Comparison of ENCODE assay signal across 9 cellular contexts in the genomic region with DNA sequence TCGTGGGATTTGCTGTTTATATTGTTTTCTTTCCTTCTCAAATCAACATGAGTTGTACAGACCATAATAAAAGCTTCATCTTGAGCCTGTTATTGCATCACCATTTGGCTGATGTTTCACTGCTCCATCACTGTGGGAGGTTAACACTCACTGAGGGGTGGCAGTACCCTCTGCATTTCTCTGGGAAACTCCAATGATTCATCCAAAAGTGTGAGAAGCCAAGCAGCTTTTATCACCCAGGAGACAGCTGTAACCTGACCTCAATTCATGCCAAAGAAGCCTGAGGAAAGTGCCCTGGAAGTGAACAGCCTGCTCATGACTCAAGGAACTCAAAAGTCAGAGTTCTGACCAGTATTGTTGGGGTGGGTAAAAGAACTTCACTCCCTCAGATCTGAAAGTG.
DNase-seq lines count a peak whose midpoint lies in the region; ATAC-seq and TF ChIP-seq lines count a peak whose summit lies in the region.
"Had no signal": no experiment of that assay in that cellular context is flagged by ENCODE, and none has a peak within 500 bp of the region (broad histone marks: within the 10 kb centered on the region; RNA-seq: fewer than 3 reads in every experiment).

No MANE protein-coding gene starts in this region.

- peaks cover 0 to 2% (median 0%) of the 10 kb centered on the region in 6 donors for H3K9me3 Mint-ChIP-seq in immature natural killer cell

- H3K4me1 Mint-ChIP-seq in T-helper 17 cell: peaks cover 2% of the 10 kb centered on the region
- no peaks in the 10 kb centered on the region for H3K4me1 Mint-ChIP-seq in immature natural killer cell

- H3K27me3 Mint-ChIP-seq in T-helper 17 cell (peaks cover 10% of the 10 kb centered on the region), immature natural killer cell (ENCODE audit: low read depth in 3 of 3) (peaks cover 0 to 2% (median 1%) of the 10 kb centered on the region in 3 donors)

- H3K36me3 Mint-ChIP-seq in T-helper 17 cell (ENCODE audit: low read depth): peaks cover 2% of the 10 kb centered on the region
- no peaks in the 10 kb centered on the region for H3K36me3 Mint-ChIP-seq in immature natural killer cell

- H3K4me3 Mint-ChIP-seq in T-helper 17 cell (no peak overlapping the region), immature natural killer cell (no peak overlapping the region)

- ATAC-seq in T-helper 17 cell: no peak
- no peak for ATAC-seq in HG02571 (IDR thresholded peaks at IDR 0.05; ENCODE audit: unreplicated experiment)

- H3K27ac Mint-ChIP-seq in T-helper 17 cell: no peak overlapping the region
- no peak overlapping the region for H3K27ac Mint-ChIP-seq in immature natural killer cell

- TF ChIP-seq CTCF in AG09309 (IDR thresholded peaks at IDR 0.05; ENCODE audit: control insufficient read depth, insufficient read depth, low read depth, low read length, missing control alignments) (no peak), cardiac fibroblast (IDR thresholded peaks at IDR 0.05; ENCODE audit: low read depth, low read length) (no peak)

- no peaks in the 10 kb centered on the region for H3K9me3 ChIP-seq in T-helper 17 cell (ENCODE audit: control insufficient read depth, low read length, poor library complexity, severe bottlenecking)
- H3K9me3 ChIP-seq: esophagus squamous epithelium had no signal

- peak; percentile 99 for DNase-seq in AG09309 (ENCODE audit: low read depth)
- DNase-seq in HT-29 (ENCODE audit: low spot score): peak; percentile 20
- DNase-seq in cardiac fibroblast (ENCODE audit: low read depth in 2 of 2): peak; percentile 97 to 99
- peak; percentile 62 for DNase-seq in medulla oblongata (ENCODE audit: extremely low spot score)
- no peak for DNase-seq in foreskin melanocyte
- no peak for DNase-seq in T-helper 17 cell
- DNase-seq in immature natural killer cell: no peak
- DNase-seq: esophagus squamous epithelium had no signal

- H3K4me3 ChIP-seq in AG09309 (ENCODE audit: control insufficient read depth, low read depth, low read length): no peak overlapping the region
- no peak overlapping the region for H3K4me3 ChIP-seq in cardiac fibroblast (replicated peaks in 1 of 2; ENCODE audit: low read depth in 2 of 2, low read length in 2 of 2)
- H3K4me3 ChIP-seq: esophagus squamous epithelium had no signal

Comparison
In these comparisons a context has a peak if more than half of its experiments do, and no peak if none do; other contexts are left out.
1. DNase-seq: peak in AG09309 (single experiment), HT-29 (single experiment), cardiac fibroblast (2 of 2) and medulla oblongata (single experiment); none in foreskin melanocyte (single experiment), T-helper 17 cell (0 of 3) and immature natural killer cell (0 of 3).